Comparison of ENCODE assay signal across 21 cellular contexts in the genomic region with DNA sequence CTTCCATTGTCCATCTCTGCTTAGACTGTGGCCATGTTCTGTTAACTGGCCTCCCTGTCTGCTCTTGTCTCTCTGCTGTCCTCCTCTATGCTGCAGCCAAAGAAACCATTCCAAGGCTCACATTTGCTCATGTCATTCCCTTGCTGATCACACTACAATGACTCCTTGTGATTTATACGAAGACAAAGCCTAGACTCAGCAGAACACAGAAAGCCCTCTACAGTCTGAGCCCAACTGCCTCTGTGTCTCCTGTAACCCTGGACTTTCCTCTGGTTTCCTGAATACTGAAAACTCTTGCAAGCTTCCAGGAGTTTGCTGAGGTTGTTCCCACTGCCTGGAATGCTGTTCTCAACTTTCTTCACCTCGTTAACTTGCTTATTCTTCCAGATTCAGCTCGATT.
DNase-seq lines count a peak whose midpoint lies in the region; ATAC-seq, FAIRE-seq and TF ChIP-seq lines count a peak whose summit lies in the region.
"Had no signal": no experiment of that assay in that cellular context is flagged by ENCODE, and none has a peak within 500 bp of the region (broad histone marks: within the 10 kb centered on the region; RNA-seq: fewer than 3 reads in every experiment).

No MANE protein-coding gene starts in this region.

- no peak overlapping the region for H3K9ac ChIP-seq in K562 (ENCODE audit: insufficient read depth in 1 of 2, low read depth in 2 of 2, low read length in 2 of 2)
- H3K9ac ChIP-seq in neural progenitor cell: no peak overlapping the region
- H3K9ac ChIP-seq: BLaER1 treated with 17β-estradiol and CSF1 and Interleukin-3, amounts not matched to agents 10 nM and 100 nM had no signal

- TF ChIP-seq RAD21 in K562 (CRISPR knock-in tag; conservative IDR thresholded peaks at IDR 0.05 in 1 of 2, IDR thresholded peaks at IDR 0.05 in 1 of 2): no peak

- no peak for DNase-seq in K562 (ENCODE audit: extremely low read depth in 1 of 4, low spot score in 3 of 4)
- DNase-seq in globus pallidus (ENCODE audit: low spot score): peak; percentile 89
- DNase-seq in neural progenitor cell (ENCODE audit: low spot score): no peak
- no peak for DNase-seq in activated naive CD8-positive, alpha-beta T cell treated with anti-CD3 and anti-CD28 coated beads, Interleukin-2, amount 50 U/mL, for 24 hours
- DNase-seq in progenitor cell of endocrine pancreas (ENCODE audit: low spot score, unreplicated experiment): no peak
- no peak for DNase-seq in ureter (ENCODE audit: low spot score)
- DNase-seq: CD8-positive, alpha-beta memory T cell; DMS79; HFFc6; MG63; NCI-H1048; NCI-H1436; NCI-H1930; NCI-H226; NCI-H524 treated with DMSO at 0.1 percent for 48 hours; PC-3; RPMI8226; SHP77 treated with DMSO at 0.1 percent for 48 hours had no signal

- intact Hi-C loops in K562 (cut with micrococcal nuclease): no loop called here

- H3K4me2 ChIP-seq in K562 (ENCODE audit: insufficient read depth, low read length): no peak overlapping the region
- no peak overlapping the region for H3K4me2 ChIP-seq in neural progenitor cell
- H3K4me2 ChIP-seq: BLaER1 treated with 17β-estradiol and CSF1 and Interleukin-3, amounts not matched to agents 10 nM and 100 nM had no signal

- H3K79me2 ChIP-seq in K562 (ENCODE audit: control insufficient read depth, insufficient read depth, low read length): no peaks in the 10 kb centered on the region
- no peaks in the 10 kb centered on the region for H3K79me2 ChIP-seq in neural progenitor cell (ENCODE audit: low read depth)

- in situ Hi-C loops in K562 (cut with MboI): loop anchor here (25.0 kb wide), 1 partner anchor 1276 kb away; no protein-coding TSS in a partner anchor

- H3K27ac ChIP-seq in K562 (ENCODE audit: extremely low read depth, low read depth, low read length) (no peak overlapping the region), neural progenitor cell (no peak overlapping the region), temporal lobe (ENCODE audit: low read depth, low read length) (peak overlapping the region; percentile 92)
- H3K27ac ChIP-seq: BLaER1 treated with 17β-estradiol and CSF1 and Interleukin-3, amounts not matched to agents 10 nM and 100 nM had no signal

- H3K27ac Mint-ChIP-seq in neural progenitor cell (no peak overlapping the region), progenitor cell of endocrine pancreas (no peak overlapping the region)
- no peak overlapping the region for H3K27ac Mint-ChIP-seq in activated naive CD8-positive, alpha-beta T cell treated with anti-CD3 and anti-CD28 coated beads, Interleukin-2, amount 50 U/mL, for 24 hours
- H3K27ac Mint-ChIP-seq: HFFc6 had no signal

- H2AFZ ChIP-seq in K562 (ENCODE audit: low read depth, low read length): no peak overlapping the region
- H2AFZ ChIP-seq in neural progenitor cell (replicated peaks): peak overlapping the region; percentile 7

- TF ChIP-seq CTCF in K562 (IDR thresholded peaks at IDR 0.05 in 2 of 3, conservative IDR thresholded peaks at IDR 0.05 in 1 of 3; ENCODE audit: insufficient read depth in 2 of 3, low read depth in 1 of 3, low read length in 3 of 3): no peak
- TF ChIP-seq CTCF in neural progenitor cell (IDR thresholded peaks at IDR 0.05): no peak
- TF ChIP-seq CTCF in progenitor cell of endocrine pancreas (IDR thresholded peaks at IDR 0.05; ENCODE audit: unreplicated experiment): no peak

- no peaks in the 10 kb centered on the region for H3K9me3 Mint-ChIP-seq in neural progenitor cell
- no peaks in the 10 kb centered on the region for H3K9me3 Mint-ChIP-seq in activated naive CD8-positive, alpha-beta T cell treated with anti-CD3 and anti-CD28 coated beads, Interleukin-2, amount 50 U/mL, for 24 hours
- H3K9me3 Mint-ChIP-seq in progenitor cell of endocrine pancreas (ENCODE audit: low read depth): no peaks in the 10 kb centered on the region

- H3K4me1 Mint-ChIP-seq in neural progenitor cell (peaks cover 8% of the 10 kb centered on the region), progenitor cell of endocrine pancreas (ENCODE audit: low read depth) (no peaks in the 10 kb centered on the region)
- H3K4me1 Mint-ChIP-seq in activated naive CD8-positive, alpha-beta T cell treated with anti-CD3 and anti-CD28 coated beads, Interleukin-2, amount 50 U/mL, for 24 hours: peaks cover 15% of the 10 kb centered on the region

- CTCF ChIA-PET in K562 (lab: Yijun Ruan, JAX; ENCODE audit: low intra/inter-chr PET ratio): no interaction called here

- no peaks in the 10 kb centered on the region for H3K27me3 ChIP-seq in K562 (ENCODE audit: control insufficient read depth in 2 of 2, insufficient read depth in 2 of 2, low read length in 2 of 2)
- H3K27me3 ChIP-seq in neural progenitor cell: no peaks in the 10 kb centered on the region
- H3K27me3 ChIP-seq: BLaER1 treated with 17β-estradiol and CSF1 and Interleukin-3, amounts not matched to agents 10 nM and 100 nM; MG63 had no signal

- H3F3A ChIP-seq in neural progenitor cell (ENCODE audit: low read depth): no peaks in the 10 kb centered on the region

- H3K36me3 Mint-ChIP-seq in neural progenitor cell: no peaks in the 10 kb centered on the region
- H3K36me3 Mint-ChIP-seq in activated naive CD8-positive, alpha-beta T cell treated with anti-CD3 and anti-CD28 coated beads, Interleukin-2, amount 50 U/mL, for 24 hours (ENCODE audit: low read depth): no peaks in the 10 kb centered on the region
- H3K36me3 Mint-ChIP-seq in progenitor cell of endocrine pancreas (ENCODE audit: insufficient read depth): no peaks in the 10 kb centered on the region
- H3K36me3 Mint-ChIP-seq: CD8-positive, alpha-beta memory T cell had no signal

- POLR2A ChIA-PET in K562 (lab: Yijun Ruan, JAX): interaction anchor here (1.6 kb wide), 1 partner anchor 10 kb away, joined by 5 read pairs; no protein-coding TSS in a partner anchor

- TF ChIP-seq EP300 in K562 (IDR thresholded peaks at IDR 0.05; ENCODE audit: low read length): no peak

- H4K20me1 ChIP-seq in K562 (replicated peaks; ENCODE audit: control insufficient read depth, insufficient read depth, low read length) (no peaks in the 10 kb centered on the region), neural progenitor cell (ENCODE audit: low read depth) (no peaks in the 10 kb centered on the region)
- H4K20me1 ChIP-seq: BLaER1 treated with 17β-estradiol and CSF1 and Interleukin-3, amounts not matched to agents 10 nM and 100 nM had no signal

- no peak for TF ChIP-seq POLR2A in K562 (conservative IDR thresholded peaks at IDR 0.05)

- H3K36me3 ChIP-seq in K562 (ENCODE audit: control insufficient read depth, insufficient read depth, low read length) (no peaks in the 10 kb centered on the region), neural progenitor cell (no peaks in the 10 kb centered on the region)
- H3K36me3 ChIP-seq: BLaER1 treated with 17β-estradiol and CSF1 and Interleukin-3, amounts not matched to agents 10 nM and 100 nM; MG63 had no signal

- BruUV-seq in K562 (replicated peaks; lab: Mats Ljungman, UMichigan): no TSS peak

- H3K9me3 ChIP-seq in K562 (replicated peaks; ENCODE audit: control insufficient read depth, insufficient read depth, low read depth, low read length): no peaks in the 10 kb centered on the region
- H3K9me3 ChIP-seq in neural progenitor cell (ENCODE audit: low read depth): no peaks in the 10 kb centered on the region
- H3K9me3 ChIP-seq: BLaER1 treated with 17β-estradiol and CSF1 and Interleukin-3, amounts not matched to agents 10 nM and 100 nM; MG63 had no signal

- H3K4me3 Mint-ChIP-seq in neural progenitor cell: no peak overlapping the region
- no peak overlapping the region for H3K4me3 Mint-ChIP-seq in activated naive CD8-positive, alpha-beta T cell treated with anti-CD3 and anti-CD28 coated beads, Interleukin-2, amount 50 U/mL, for 24 hours
- no peak overlapping the region for H3K4me3 Mint-ChIP-seq in progenitor cell of endocrine pancreas (ENCODE audit: low read depth)
- H3K4me3 Mint-ChIP-seq: CD8-positive, alpha-beta memory T cell; HFFc6 had no signal

- H3K27me3 Mint-ChIP-seq in neural progenitor cell (ENCODE audit: insufficient read depth, low read depth) (no peaks in the 10 kb centered on the region), progenitor cell of endocrine pancreas (no peaks in the 10 kb centered on the region)
- peaks cover 8% of the 10 kb centered on the region for H3K27me3 Mint-ChIP-seq in activated naive CD8-positive, alpha-beta T cell treated with anti-CD3 and anti-CD28 coated beads, Interleukin-2, amount 50 U/mL, for 24 hours
- H3K27me3 Mint-ChIP-seq: CD8-positive, alpha-beta memory T cell had no signal

- no peak overlapping the region for H3K4me3 ChIP-seq in K562
- no peak overlapping the region for H3K4me3 ChIP-seq in neural progenitor cell
- H3K4me3 ChIP-seq: BLaER1 treated with 17β-estradiol and CSF1 and Interleukin-3, amounts not matched to agents 10 nM and 100 nM; MG63 had no signal

- ATAC-seq in K562: no peak
- no peak for ATAC-seq in activated naive CD8-positive, alpha-beta T cell treated with anti-CD3 and anti-CD28 coated beads, Interleukin-2, amount 50 U/mL, for 24 hours
- ATAC-seq: PC-3 had no signal

- H3K4me1 ChIP-seq in K562 (replicated peaks in 1 of 2; ENCODE audit: control insufficient read depth in 2 of 2, insufficient read depth in 2 of 2, low read length in 2 of 2): no peaks in the 10 kb centered on the region; a peak in 1 of 5 replicates
- H3K4me1 ChIP-seq in neural progenitor cell: peaks cover 3% of the 10 kb centered on the region

- FAIRE-seq in K562 (lab: Jason Lieb, UNC): no peak
- FAIRE-seq: GM12892 had no signal

- 0% methylated on average over 3 of the region's 3 CpGs for whole genome bisulfite sequencing in K562 (ENCODE audit: insufficient coverage, low coverage, missing lambda C conversion rate)

- H3K9me1 ChIP-seq in K562 (ENCODE audit: control insufficient read depth, insufficient read depth, low read length): no peaks in the 10 kb centered on the region

TF ChIP-seq in K562, 482 proteins besides CTCF, POLR2A, EP300 and RAD21 (continues in another document):
- 0 out of 2 replicates have a peak, but pooled peaks have one; percentile 26 for TF ChIP-seq BACH1 (tag; IDR thresholded peaks at IDR 0.05)
- TF ChIP-seq POLR2H (tag; IDR thresholded peaks at IDR 0.05; ENCODE audit: low read depth): no peak
